ENCODE assay signal across 8 cellular contexts in the genomic region with DNA sequence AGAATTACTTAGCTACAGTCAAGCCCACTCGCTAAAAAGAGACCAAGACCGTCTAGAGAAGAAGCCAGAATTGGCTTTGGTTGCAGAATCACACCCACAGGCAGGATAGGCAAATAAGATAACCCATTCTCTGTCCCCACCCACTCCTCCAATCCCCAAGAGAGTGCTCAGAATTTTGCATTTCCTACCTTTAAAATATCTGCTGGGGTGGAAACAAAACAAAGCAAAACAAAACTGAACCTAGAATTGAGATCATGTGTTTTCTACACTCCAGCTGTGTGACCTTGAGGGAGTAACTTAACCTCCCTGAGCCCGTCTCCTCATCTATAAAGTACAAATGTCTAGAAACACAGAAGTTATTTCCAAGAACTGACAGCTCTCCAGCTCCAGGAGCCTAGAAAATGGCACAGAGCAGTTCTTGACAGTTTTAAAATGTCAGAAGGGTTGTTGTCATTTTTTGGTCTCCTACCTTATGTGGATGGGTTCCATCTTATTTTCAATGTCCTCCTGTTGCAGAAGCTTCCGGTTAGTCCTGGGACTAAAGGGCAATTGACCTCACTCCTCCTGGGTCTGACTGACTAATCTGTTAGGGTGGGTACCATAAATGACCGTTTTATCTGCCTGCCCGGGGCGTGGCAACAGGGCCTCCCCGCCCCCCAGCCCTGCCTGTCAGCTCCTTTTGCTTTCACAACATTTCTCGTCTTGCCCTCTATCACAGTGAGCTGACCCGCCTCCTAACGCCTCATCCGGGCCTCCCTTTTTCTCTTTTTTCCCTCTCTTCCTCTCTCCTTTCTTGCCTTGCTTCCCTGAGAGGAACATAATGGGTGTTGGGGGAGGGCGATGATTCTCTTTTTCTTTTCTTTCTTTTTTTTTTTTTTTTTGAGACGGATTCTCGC.
DNase-seq lines count a peak whose midpoint lies in the region; ATAC-seq and TF ChIP-seq lines count a peak whose summit lies in the region.

No MANE protein-coding gene starts in this region.

- CTCF ChIA-PET in activated B cell treated with CpG ODN at 0.5 μM for 24 hours (lab: Charles Lee) = no interaction called here

- H3K4me1 Mint-ChIP-seq in activated B cell treated with CpG ODN at 0.5 μM for 24 hours (peaks cover 44% of the 10 kb centered on the region), memory B cell (peaks cover 32% of the 10 kb centered on the region)

- ATAC-seq in GM19438 (IDR thresholded peaks at IDR 0.05; ENCODE audit: low read depth, unreplicated experiment) = peak; percentile 91
- peak; percentile 92 for ATAC-seq in HG03354 (IDR thresholded peaks at IDR 0.05; ENCODE audit: poor library complexity, severe bottlenecking, unreplicated experiment)
- ATAC-seq in activated B cell treated with CpG ODN at 0.5 μM for 24 hours (ENCODE audit: low read depth) = peak; percentile 79
- peak; percentile 84 for ATAC-seq in memory B cell (ENCODE audit: low read depth)

- intact Hi-C loops in activated B cell treated with CpG ODN at 0.5 μM for 24 hours (cut with micrococcal nuclease) = loop anchor here (1.0 to 10.0 kb wide), 8 partner anchors 21 to 458 kb away; partner anchors contain the start of genes N4BP2, RBM47 and RHOH
- intact Hi-C loops in posterior cingulate gyrus (cut with DNase I) = no loop called here

- no peak overlapping the region for H3K27ac ChIP-seq in coronary artery

- H3K27ac Mint-ChIP-seq in activated B cell treated with CpG ODN at 0.5 μM for 24 hours (peak overlapping the region; percentile 48), memory B cell (peak overlapping the region; percentile 88)

- no peak overlapping the region for H3K4me3 ChIP-seq in coronary artery

- H3K9me3 Mint-ChIP-seq in activated B cell treated with CpG ODN at 0.5 μM for 24 hours = no peaks in the 10 kb centered on the region
- no peaks in the 10 kb centered on the region for H3K9me3 Mint-ChIP-seq in memory B cell

- TF ChIP-seq CTCF in activated B cell treated with CpG ODN at 0.5 μM for 24 hours (IDR thresholded peaks at IDR 0.05) (no peak), coronary artery (IDR thresholded peaks at IDR 0.05) (no peak)

- peak overlapping the region; percentile 67 for H3K4me3 Mint-ChIP-seq in activated B cell treated with CpG ODN at 0.5 μM for 24 hours
- H3K4me3 Mint-ChIP-seq in memory B cell = peak overlapping the region; percentile 95

- no peaks in the 10 kb centered on the region for H3K36me3 Mint-ChIP-seq in activated B cell treated with CpG ODN at 0.5 μM for 24 hours (ENCODE audit: low read depth)
- H3K36me3 Mint-ChIP-seq in memory B cell = no peaks in the 10 kb centered on the region

- POLR2A ChIA-PET in activated B cell treated with CpG ODN at 0.5 μM for 24 hours (lab: Charles Lee) = interaction anchor here (0.5 to 1.2 kb wide), 6 partner anchors 17 to 459 kb away, joined by 3 to 9 read pairs (median 4); partner anchors contain the start of gene N4BP2

- DNase-seq in ELF-1 (ENCODE audit: low read depth, low spot score) (peak; percentile 92), activated B cell treated with CpG ODN at 0.5 μM for 24 hours (no peak), memory B cell (ENCODE audit: low spot score in 2 of 2) (peak; percentile 55 to 81), coronary artery (ENCODE audit: low spot score) (no peak), posterior cingulate gyrus (no peak)
- no peak for DNase-seq in stimulated activated CD8-positive, alpha-beta memory T cell treated with anti-CD3 and anti-CD28 coated beads, Interleukin-4, amount 100 ng/mL, for 48 hours

- H3K27me3 Mint-ChIP-seq in activated B cell treated with CpG ODN at 0.5 μM for 24 hours (no peaks in the 10 kb centered on the region), memory B cell (no peaks in the 10 kb centered on the region)

Comparison
In these comparisons a context has a peak if more than half of its experiments do, and no peak if none do; other contexts are left out.
1. DNase-seq: peak in ELF-1 (single experiment) and memory B cell (2 of 2); none in activated B cell treated with CpG ODN at 0.5 μM for 24 hours (single experiment), coronary artery (single experiment), posterior cingulate gyrus (0 of 10) and stimulated activated CD8-positive, alpha-beta memory T cell treated with anti-CD3 and anti-CD28 coated beads, Interleukin-4, amount 100 ng/mL, for 48 hours (single experiment).
2. Peak in every context shown above with its lines, with median percentiles within 50 percentile points of each other: ATAC-seq.